7 cellular contexts compared by ENCODE assay signal in the genomic region with DNA sequence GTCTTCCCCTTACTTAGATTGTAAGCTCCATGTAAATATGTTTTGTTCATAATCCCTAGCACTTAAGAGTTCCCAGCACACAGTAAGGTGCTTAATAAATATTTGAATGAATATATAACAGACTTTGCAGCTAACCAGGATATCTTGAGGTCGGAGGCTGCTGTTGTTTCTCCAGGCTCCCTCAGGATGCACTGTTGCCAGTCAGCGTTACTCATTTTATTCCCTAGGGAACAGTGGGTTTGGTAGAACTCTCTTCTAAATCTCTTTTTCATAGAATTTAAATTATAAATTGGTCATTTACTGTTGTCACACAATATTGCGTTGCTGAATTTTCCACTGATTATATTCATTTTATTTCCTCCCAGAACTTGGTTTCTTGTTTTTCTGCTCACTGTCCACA. TPM values are rescaled to one million over a fixed set of nuclear protein-coding genes. Genes with fewer than 3 reads are reported as not detected.
A peak's percentile ranks its signal among the peaks of the same experiment; 100 is the strongest.
DNase-seq lines count a peak whose midpoint lies in the region; ATAC-seq and TF ChIP-seq lines count a peak whose summit lies in the region.

No MANE protein-coding gene starts in this region.

- no peak overlapping the region for H2AFZ ChIP-seq in GM23338

- peaks cover 34% of the 10 kb centered on the region for H3K79me2 ChIP-seq in GM23338 (replicated peaks; ENCODE audit: insufficient read depth)

- no peaks in the 10 kb centered on the region for H3K27me3 ChIP-seq in GM23338 (ENCODE audit: insufficient read depth)
- no peaks in the 10 kb centered on the region for H3K27me3 ChIP-seq in skeletal muscle tissue (ENCODE audit: control insufficient read depth in 3 of 3, insufficient read depth in 3 of 3, low read length in 3 of 3)

- peaks cover 18% of the 10 kb centered on the region for H3K4me1 Mint-ChIP-seq in GM23338

- peaks cover 6% of the 10 kb centered on the region; the same call in 2 of the 3 replicates for H3K9me3 Mint-ChIP-seq in GM23338

- no peaks in the 10 kb centered on the region for H3K9me2 ChIP-seq in GM23338 (ENCODE audit: insufficient read depth)

- peaks cover 11% of the 10 kb centered on the region for H4K20me1 ChIP-seq in GM23338 (replicated peaks; ENCODE audit: insufficient read depth)

- peaks cover 17% of the 10 kb centered on the region for H3K27me3 Mint-ChIP-seq in GM23338 (ENCODE audit: insufficient read depth, low read depth, poor library complexity)

- peak overlapping the region; percentile 79 for H3K4me3 Mint-ChIP-seq in GM23338

- no peak for ATAC-seq in GM23338
- ATAC-seq in left lobe of liver = no peak
- ATAC-seq in HG03025 (IDR thresholded peaks at IDR 0.05; ENCODE audit: low FRiP score, unreplicated experiment) = no peak

- DNase-seq in GM23338 (ENCODE audit: low spot score) (no peak), SK-N-MC (ENCODE audit: low read depth, low spot score) (no peak), fibroblast of peridontal ligament (ENCODE audit: extremely low read depth) (peak; percentile 90), T-helper 9 cell (no peak), left lobe of liver (ENCODE audit: low spot score) (no peak)

- H3K27ac ChIP-seq in GM23338 (ENCODE audit: low read depth) = peak overlapping the region; percentile 96
- peak overlapping the region; percentile 100 for H3K27ac ChIP-seq in SK-N-MC
- peak overlapping the region; percentile 99 for H3K27ac ChIP-seq in skeletal muscle tissue (ENCODE audit: low read depth, low read length)

- H3K36me3 ChIP-seq in GM23338 (ENCODE audit: insufficient read depth) (no peaks in the 10 kb centered on the region), SK-N-MC (ENCODE audit: insufficient read depth, low read length) (peaks cover 33% of the 10 kb centered on the region), skeletal muscle tissue (ENCODE audit: control insufficient read depth in 3 of 3, insufficient read depth in 3 of 3, low read length in 3 of 3) (no peaks in the 10 kb centered on the region)

- peak overlapping the region; percentile 67 for H3K4me3 ChIP-seq in GM23338
- peak overlapping the region; percentile 93 for H3K4me3 ChIP-seq in SK-N-MC
- peak overlapping the region; percentile 85 to 88 (median 87) for H3K4me3 ChIP-seq in skeletal muscle tissue (ENCODE audit: low read length in 3 of 3)

- peak overlapping the region; percentile 97 for H3K9ac ChIP-seq in SK-N-MC (ENCODE audit: insufficient read length)
- H3K9ac ChIP-seq in skeletal muscle tissue (ENCODE audit: low read depth in 1 of 3, low read length in 3 of 3) = peak overlapping the region; percentile 88 to 98 (median 96)

- no peak for TF ChIP-seq CTCF in GM23338 (conservative IDR thresholded peaks at IDR 0.05; ENCODE audit: low read depth in 2 of 2)

- H3K9me3 ChIP-seq in SK-N-MC (ENCODE audit: low read depth, low read length) (no peaks in the 10 kb centered on the region), skeletal muscle tissue (ENCODE audit: control insufficient read depth in 3 of 3, low read length in 3 of 3) (no peaks in the 10 kb centered on the region)

- peak overlapping the region; percentile 79 for H3K4me2 ChIP-seq in GM23338

- H3F3A ChIP-seq in GM23338 (replicated peaks; ENCODE audit: low read depth) = 0 out of 2 replicates have a peak, but pooled peaks cover 3% of the 10 kb centered on the region

- H3K36me3 Mint-ChIP-seq in GM23338 (ENCODE audit: low read depth) = peaks cover 31% of the 10 kb centered on the region

- peaks cover 28% of the 10 kb centered on the region for H3K4me1 ChIP-seq in GM23338 (ENCODE audit: insufficient read depth)
- H3K4me1 ChIP-seq in skeletal muscle tissue (ENCODE audit: control insufficient read depth in 3 of 3, insufficient read depth in 3 of 3, low read length in 3 of 3) = peaks cover 16 to 21% (median 20%) of the 10 kb centered on the region in 3 donors

- peak overlapping the region; percentile 91 for H3K27ac Mint-ChIP-seq in GM23338

TF ChIP-seq in GM23338, 12 proteins besides CTCF, POLR2A, EP300 and RAD21 (continues in another document):
- TF ChIP-seq CREB1 (CRISPR knock-in tag; IDR thresholded peaks at IDR 0.05; ENCODE audit: low read depth) = no peak
- TF ChIP-seq NANOG (IDR thresholded peaks at IDR 0.05; ENCODE audit: borderline replicate concordance) = no peak
- TF ChIP-seq REST (IDR thresholded peaks at IDR 0.05; ENCODE audit: unreplicated experiment) = no peak
- no peak for TF ChIP-seq ZNF331 (CRISPR knock-in tag; IDR thresholded peaks at IDR 0.05; ENCODE audit: low read depth)
- TF ChIP-seq EZH2phosphoT487 (IDR thresholded peaks at IDR 0.05; ENCODE audit: unreplicated experiment) = no peak
- TF ChIP-seq ZNF114 (CRISPR knock-in tag; IDR thresholded peaks at IDR 0.05) = no peak
- no peak for TF ChIP-seq POLR2AphosphoS5 (IDR thresholded peaks at IDR 0.05; ENCODE audit: low read depth)
- no peak for TF ChIP-seq JUNB (IDR thresholded peaks at IDR 0.05; ENCODE audit: unreplicated experiment)
- no peak for TF ChIP-seq ETS1 (IDR thresholded peaks at IDR 0.05)
- no peak for TF ChIP-seq EZH2 (IDR thresholded peaks at IDR 0.05; ENCODE audit: low read depth, unreplicated experiment)

RNA-seq across cellular contexts. Expression of gene CAPRIN1, which starts 1.0 kb away (rescaled TPM):
- total RNA-seq in GM23338 (2014; rRNA removed; shearing (Covaris generic)) = 365 and 368 TPM in 2 replicates
- polyA plus RNA-seq in GM23338 (2016; fragmentation: Nextera tagmentation; extraction: Ambion mirVana) = 113 and 119 TPM in 2 replicates
- total RNA-seq in skeletal muscle tissue (192 TPM), left lobe of liver (68.6 TPM)

RNA-seq across cellular contexts. Expression of gene NAT10, which starts 54.9 kb away (rescaled TPM):
- total RNA-seq in GM23338 (2014; rRNA removed; shearing (Covaris generic)) = 55.5 and 58.8 TPM in 2 replicates
- 44.1 and 47.6 TPM in 2 replicates for polyA plus RNA-seq in GM23338 (2016; fragmentation: Nextera tagmentation; extraction: Ambion mirVana)
- total RNA-seq in skeletal muscle tissue (15.7 TPM), left lobe of liver (12.9 TPM)
